ENCODE assay signal across 8 cellular contexts in genomic region chr7:111138196-111138569, GRCh38. TPM values are rescaled to one million over a fixed set of nuclear protein-coding genes. Genes with fewer than 3 reads are reported as not detected.
A peak's percentile ranks its signal among the peaks of the same experiment; 100 is the strongest.
DNase-seq lines count a peak whose midpoint lies in the region; ATAC-seq and TF ChIP-seq lines count a peak whose summit lies in the region.

No MANE protein-coding gene starts in this region.

- peak; percentile 98 for ATAC-seq in GM18519 (IDR thresholded peaks at IDR 0.05; ENCODE audit: low FRiP score, unreplicated experiment)
- ATAC-seq in HG02840 (IDR thresholded peaks at IDR 0.05; ENCODE audit: low FRiP score, unreplicated experiment), result peak; percentile 94
- ATAC-seq in activated T-cell treated with anti-CD3 and anti-CD28 coated beads, Interleukin-2, amount 50 U/mL, for 4 hours, result peak; percentile 93 to 94

- H4K20me1 ChIP-seq in OCI-LY1 (ENCODE audit: insufficient read depth, low read length), result no peaks in the 10 kb centered on the region

- TF ChIP-seq CTCF in OCI-LY1 (IDR thresholded peaks at IDR 0.05; ENCODE audit: low read length), result no peak

- no peaks in the 10 kb centered on the region for H3K9me3 ChIP-seq in OCI-LY1 (ENCODE audit: low read length)

- peaks cover 2% of the 10 kb centered on the region for H3K36me3 Mint-ChIP-seq in activated T-cell treated with anti-CD3 and anti-CD28 coated beads, Interleukin-2, amount 50 U/mL, for 4 hours (ENCODE audit: insufficient read depth)

- no peak overlapping the region for H2AFZ ChIP-seq in OCI-LY1 (ENCODE audit: low read length)

- peaks cover 16% of the 10 kb centered on the region for H3K4me1 ChIP-seq in OCI-LY1 (ENCODE audit: insufficient read depth, low read length, severe bottlenecking)

- H3K27ac ChIP-seq in OCI-LY1 (ENCODE audit: low read depth, low read length, poor library complexity, severe bottlenecking), result peak overlapping the region; percentile 15

- H3K4me1 Mint-ChIP-seq in activated T-cell treated with anti-CD3 and anti-CD28 coated beads, Interleukin-2, amount 50 U/mL, for 4 hours (ENCODE audit: low read depth), result peaks cover 24% of the 10 kb centered on the region

- H3K4me2 ChIP-seq in OCI-LY1 (ENCODE audit: low read length), result peak overlapping the region; percentile 0; the same call in 1 of the 2 replicates

- peak; percentile 50 for DNase-seq in activated T-cell treated with anti-CD3 and anti-CD28 coated beads, Interleukin-2, amount 50 U/mL, for 4 hours
- DNase-seq in foreskin melanocyte (peak; percentile 53), DMS79 (lab: John Stamatoyannopoulos, UW) (no peak), NCI-H1105 (lab: John Stamatoyannopoulos, UW) (no peak)
- peak; percentile 35 to 64 for DNase-seq in stimulated activated CD4-positive, alpha-beta T cell treated with anti-CD3 and anti-CD28 coated beads, Interleukin-4, amount 100 ng/mL, for 4 hours

- H3K27me3 Mint-ChIP-seq in activated T-cell treated with anti-CD3 and anti-CD28 coated beads, Interleukin-2, amount 50 U/mL, for 4 hours (ENCODE audit: low read depth), result no peaks in the 10 kb centered on the region

- no peaks in the 10 kb centered on the region for H3K79me2 ChIP-seq in OCI-LY1 (ENCODE audit: insufficient read depth, low read length)

- H3K9me3 Mint-ChIP-seq in activated T-cell treated with anti-CD3 and anti-CD28 coated beads, Interleukin-2, amount 50 U/mL, for 4 hours, result no peaks in the 10 kb centered on the region

- H3K36me3 ChIP-seq in OCI-LY1 (ENCODE audit: insufficient read depth, low read length), result no peaks in the 10 kb centered on the region

- no peak overlapping the region for H3K9ac ChIP-seq in OCI-LY1 (ENCODE audit: low read length)

- H3F3A ChIP-seq in OCI-LY1 (ENCODE audit: insufficient read depth, low read length), result no peaks in the 10 kb centered on the region

- H3K4me3 ChIP-seq in OCI-LY1 (ENCODE audit: low read depth, low read length, poor library complexity, severe bottlenecking), result no peak overlapping the region

- H3K9me2 ChIP-seq in OCI-LY1 (ENCODE audit: low read depth, low read length), result no peaks in the 10 kb centered on the region

- H3K4me3 Mint-ChIP-seq in activated T-cell treated with anti-CD3 and anti-CD28 coated beads, Interleukin-2, amount 50 U/mL, for 4 hours, result peak overlapping the region; percentile 48

- no peaks in the 10 kb centered on the region for H3K27me3 ChIP-seq in OCI-LY1 (ENCODE audit: insufficient read depth, low read length)

RNA-seq across cellular contexts. Expression of gene LRRN3, which starts 47.3 kb away (rescaled TPM):
- total RNA-seq in activated T-cell treated with anti-CD3 and anti-CD28 coated beads, Interleukin-2, amount 50 U/mL, for 4 hours, result 10 to 100 TPM; 35.7 to 54.0 (median 39.2) TPM

Comparison
In these comparisons a context has a peak if more than half of its experiments do, and no peak if none do; other contexts are left out.
1. DNase-seq: peak in activated T-cell treated with anti-CD3 and anti-CD28 coated beads, Interleukin-2, amount 50 U/mL, for 4 hours (single experiment), foreskin melanocyte (single experiment) and stimulated activated CD4-positive, alpha-beta T cell treated with anti-CD3 and anti-CD28 coated beads, Interleukin-4, amount 100 ng/mL, for 4 hours (2 of 2); none in DMS79 (single experiment) and NCI-H1105 (single experiment).
2. Peak in every context shown above with its lines, with median percentiles within 50 percentile points of each other: ATAC-seq.